ENCODE assay signal across 20 cellular contexts in the genomic region with DNA sequence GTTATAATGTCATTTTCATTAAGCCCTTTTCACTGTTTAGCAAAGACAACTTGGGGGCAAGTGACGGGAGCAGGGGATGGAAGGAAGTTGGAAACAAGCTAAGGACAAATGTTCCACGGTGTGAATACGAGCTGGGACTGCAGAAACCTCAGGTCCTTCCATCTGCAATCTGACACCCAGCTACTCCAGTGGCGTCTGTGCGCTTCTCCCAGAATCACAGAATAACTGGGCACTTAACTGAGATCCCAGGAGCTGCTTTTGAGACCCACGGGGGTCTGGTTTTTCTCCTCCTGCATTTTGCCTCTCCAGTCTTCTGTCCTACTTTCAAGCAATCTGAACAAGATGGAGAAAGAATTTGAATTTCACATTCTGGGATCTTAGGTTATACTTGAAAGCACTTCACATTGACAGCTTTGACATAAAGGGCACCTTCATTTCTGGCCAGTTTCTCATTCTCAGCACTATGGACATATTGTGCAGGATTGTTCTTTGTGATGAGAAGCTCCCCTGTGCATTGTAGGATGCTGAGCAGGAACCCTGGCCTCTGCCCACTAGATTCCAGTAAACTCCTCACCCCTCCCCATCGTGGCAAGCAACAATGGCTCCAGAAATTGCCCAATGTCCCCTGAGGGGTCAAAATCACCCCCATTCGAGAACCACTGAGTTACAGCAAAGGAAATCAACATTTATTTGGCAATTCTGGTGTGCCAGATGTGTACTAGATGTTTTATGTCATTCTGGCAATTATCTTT.
DNase-seq lines count a peak whose midpoint lies in the region; ATAC-seq, FAIRE-seq and TF ChIP-seq lines count a peak whose summit lies in the region.
"Had no signal": no experiment of that assay in that cellular context is flagged by ENCODE, and none has a peak within 500 bp of the region (broad histone marks: within the 10 kb centered on the region; RNA-seq: fewer than 3 reads in every experiment).

No MANE protein-coding gene starts in this region.

- no peak for DNase-seq in A549 (ENCODE audit: low read depth in 1 of 2, low spot score in 1 of 2)
- no peak for DNase-seq in WTC11 (ENCODE audit: low spot score)
- DNase-seq in glutamatergic neuron = peak; percentile 22
- DNase-seq in myocyte (ENCODE audit: low read depth) = peak; percentile 14
- DNase-seq in activated CD8-positive, alpha-beta memory T cell treated with anti-CD3 and anti-CD28 coated beads, Interleukin-2, amount 10 ng/mL, durations not matched to agents 7 days and 5 days = no peak
- no peak for DNase-seq in erythroblast (lab: John Stamatoyannopoulos, UW)
- no peak for DNase-seq in NCI-H345 treated with DMSO at 0.1 percent for 48 hours (lab: John Stamatoyannopoulos, UW; ENCODE audit: unreplicated experiment)
- DNase-seq: activated CD8-positive, alpha-beta T cell treated with anti-CD3 and anti-CD28 coated beads, Interleukin-2, amount 10 ng/mL, durations not matched to agents 7 days and 5 days; Caco-2; effector CD4-positive, alpha-beta T cell; GF-D8; naive B cell; NCI-H1105 treated with DMSO at 0.1 percent for 48 hours; NCI-H446 treated with DMSO at 0.1 percent for 48 hours; testis had no signal

- H3K27me3 Mint-ChIP-seq in WTC11 (ENCODE audit: low read depth) (no peaks in the 10 kb centered on the region), glutamatergic neuron (ENCODE audit: unreplicated experiment) (peaks cover 4% of the 10 kb centered on the region)
- no peaks in the 10 kb centered on the region for H3K27me3 Mint-ChIP-seq in activated CD8-positive, alpha-beta memory T cell treated with anti-CD3 and anti-CD28 coated beads, Interleukin-2, amount 10 ng/mL, durations not matched to agents 7 days and 5 days
- H3K27me3 Mint-ChIP-seq: naive B cell, progenitor cell of endocrine pancreas had no signal

- no peak overlapping the region for H3K27ac ChIP-seq in A549
- H3K27ac ChIP-seq: HL-60, KMS-11 had no signal

- TF ChIP-seq CTCF in A549 (IDR thresholded peaks at IDR 0.05) (no peak), WTC11 (IDR thresholded peaks at IDR 0.05) (no peak), glutamatergic neuron (IDR thresholded peaks at IDR 0.05; ENCODE audit: partially characterized antibody, unreplicated experiment) (no peak)

- no peak for TF ChIP-seq RAD21 in A549 (conservative IDR thresholded peaks at IDR 0.05 in 1 of 2, IDR thresholded peaks at IDR 0.05 in 1 of 2)

- H3K27ac Mint-ChIP-seq in WTC11 (no peak overlapping the region), glutamatergic neuron (ENCODE audit: unreplicated experiment) (peak overlapping the region; percentile 52)
- no peak overlapping the region for H3K27ac Mint-ChIP-seq in activated CD8-positive, alpha-beta memory T cell treated with anti-CD3 and anti-CD28 coated beads, Interleukin-2, amount 10 ng/mL, durations not matched to agents 7 days and 5 days
- H3K27ac Mint-ChIP-seq: activated CD8-positive, alpha-beta T cell treated with anti-CD3 and anti-CD28 coated beads, Interleukin-2, amount 10 ng/mL, durations not matched to agents 7 days and 5 days; naive B cell; progenitor cell of endocrine pancreas had no signal

- H3K36me3 Mint-ChIP-seq in WTC11 = no peaks in the 10 kb centered on the region
- no peaks in the 10 kb centered on the region for H3K36me3 Mint-ChIP-seq in glutamatergic neuron (ENCODE audit: unreplicated experiment)
- no peaks in the 10 kb centered on the region for H3K36me3 Mint-ChIP-seq in activated CD8-positive, alpha-beta memory T cell treated with anti-CD3 and anti-CD28 coated beads, Interleukin-2, amount 10 ng/mL, durations not matched to agents 7 days and 5 days
- H3K36me3 Mint-ChIP-seq: naive B cell had no signal

- no peak for FAIRE-seq in A549 (lab: Jason Lieb, UNC)
- FAIRE-seq: keratinocyte had no signal

- peak overlapping the region; percentile 10; the same call in 1 of the 3 replicates for H3K4me2 ChIP-seq in A549
- H3K4me2 ChIP-seq: KMS-11 had no signal

- peak in 1 of 2 experiments; percentile 30; a peak in 1 of 6 replicates for ATAC-seq in A549
- ATAC-seq in WTC11 = peak; percentile 39
- no peak for ATAC-seq in activated CD8-positive, alpha-beta memory T cell treated with anti-CD3 and anti-CD28 coated beads, Interleukin-2, amount 10 ng/mL, durations not matched to agents 7 days and 5 days
- no peak for ATAC-seq in GM21737 (IDR thresholded peaks at IDR 0.05; ENCODE audit: unreplicated experiment)
- ATAC-seq: activated CD8-positive, alpha-beta T cell treated with anti-CD3 and anti-CD28 coated beads, Interleukin-2, amount 10 ng/mL, durations not matched to agents 7 days and 5 days had no signal

- H3K4me3 ChIP-seq in A549 = no peak overlapping the region

- no peaks in the 10 kb centered on the region for H3K9me3 ChIP-seq in A549
- H3K9me3 ChIP-seq: Caco-2, testis had no signal

- CTCF ChIA-PET in A549 (lab: Yijun Ruan, JAX) (no interaction called here), WTC11 (lab: Charles Lee) (interaction anchor here (0.6 kb wide), 1 partner anchor 487 kb away, joined by 3 read pairs; no protein-coding TSS in a partner anchor)
- CTCF ChIA-PET in activated CD8-positive, alpha-beta memory T cell treated with anti-CD3 and anti-CD28 coated beads, Interleukin-2, amount 10 ng/mL, durations not matched to agents 7 days and 5 days (lab: Charles Lee) = no interaction called here

- H3K4me1 ChIP-seq in A549 = no peaks in the 10 kb centered on the region
- H3K4me1 ChIP-seq: Caco-2, testis had no signal

- 14% methylated on average over 8 of the region's 8 CpGs for WGBS in A549 (ENCODE audit: missing lambda C conversion rate)

- no peak for TF ChIP-seq EP300 in A549 (IDR thresholded peaks at IDR 0.05)

- POLR2A ChIA-PET in A549 (lab: Yijun Ruan, JAX) = no interaction called here
- POLR2A ChIA-PET in WTC11 (lab: Charles Lee) = no interaction called here

- H3K4me3 Mint-ChIP-seq in WTC11 = no peak overlapping the region
- H3K4me3 Mint-ChIP-seq in glutamatergic neuron (ENCODE audit: unreplicated experiment) = no peak overlapping the region
- no peak overlapping the region for H3K4me3 Mint-ChIP-seq in activated CD8-positive, alpha-beta memory T cell treated with anti-CD3 and anti-CD28 coated beads, Interleukin-2, amount 10 ng/mL, durations not matched to agents 7 days and 5 days
- H3K4me3 Mint-ChIP-seq: activated CD8-positive, alpha-beta T cell treated with anti-CD3 and anti-CD28 coated beads, Interleukin-2, amount 10 ng/mL, durations not matched to agents 7 days and 5 days; naive B cell had no signal

- H3K9me3 Mint-ChIP-seq in WTC11 (no peaks in the 10 kb centered on the region), glutamatergic neuron (ENCODE audit: unreplicated experiment) (no peaks in the 10 kb centered on the region)
- H3K9me3 Mint-ChIP-seq in activated CD8-positive, alpha-beta memory T cell treated with anti-CD3 and anti-CD28 coated beads, Interleukin-2, amount 10 ng/mL, durations not matched to agents 7 days and 5 days (ENCODE audit: low read depth) = no peaks in the 10 kb centered on the region
- H3K9me3 Mint-ChIP-seq: naive B cell had no signal

- H3K4me1 Mint-ChIP-seq in WTC11 (peaks cover 6% of the 10 kb centered on the region; the same call in 1 of the 2 replicates), glutamatergic neuron (ENCODE audit: low read depth, unreplicated experiment) (peaks cover 10% of the 10 kb centered on the region)
- H3K4me1 Mint-ChIP-seq in activated CD8-positive, alpha-beta memory T cell treated with anti-CD3 and anti-CD28 coated beads, Interleukin-2, amount 10 ng/mL, durations not matched to agents 7 days and 5 days = no peaks in the 10 kb centered on the region
- H3K4me1 Mint-ChIP-seq: naive B cell had no signal

- TF ChIP-seq POLR2A in A549 (IDR thresholded peaks at IDR 0.05; ENCODE audit: low read length) = no peak
- no peak for TF ChIP-seq POLR2A in erythroblast (IDR thresholded peaks at IDR 0.05; ENCODE audit: low read length)

TF ChIP-seq in A549, 52 proteins besides CTCF, POLR2A, EP300 and RAD21 (continues in another document):
- TF ChIP-seq HOXA7 (CRISPR knock-in tag; IDR thresholded peaks at IDR 0.05) (no peak), SREBF2 (IDR thresholded peaks at IDR 0.05) (no peak)
- TF ChIP-seq, protein P1, sequence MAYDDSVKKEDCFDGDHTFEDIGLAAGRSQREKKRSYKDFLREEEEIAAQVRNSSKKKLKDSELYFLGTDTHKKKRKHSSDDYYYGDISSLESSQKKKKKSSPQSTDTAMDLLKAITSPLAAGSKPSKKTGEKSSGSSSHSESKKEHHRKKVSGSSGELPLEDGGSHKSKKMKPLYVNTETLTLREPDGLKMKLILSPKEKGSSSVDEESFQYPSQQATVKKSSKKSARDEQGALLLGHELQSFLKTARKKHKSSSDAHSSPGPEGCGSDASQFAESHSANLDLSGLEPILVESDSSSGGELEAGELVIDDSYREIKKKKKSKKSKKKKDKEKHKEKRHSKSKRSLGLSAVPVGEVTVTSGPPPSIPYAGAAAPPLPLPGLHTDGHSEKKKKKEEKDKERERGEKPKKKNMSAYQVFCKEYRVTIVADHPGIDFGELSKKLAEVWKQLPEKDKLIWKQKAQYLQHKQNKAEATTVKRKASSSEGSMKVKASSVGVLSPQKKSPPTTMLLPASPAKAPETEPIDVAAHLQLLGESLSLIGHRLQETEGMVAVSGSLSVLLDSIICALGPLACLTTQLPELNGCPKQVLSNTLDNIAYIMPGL (CRISPR knock-in tag; IDR thresholded peaks at IDR 0.05; ENCODE audit: borderline replicate concordance) = no peak

TF ChIP-seq in WTC11, 78 proteins besides CTCF, POLR2A, EP300 and RAD21 (continues in another document):
- no peak for TF ChIP-seq ZNF121 (CRISPR knock-in tag; IDR thresholded peaks at IDR 0.05)
- TF ChIP-seq, protein P2, sequence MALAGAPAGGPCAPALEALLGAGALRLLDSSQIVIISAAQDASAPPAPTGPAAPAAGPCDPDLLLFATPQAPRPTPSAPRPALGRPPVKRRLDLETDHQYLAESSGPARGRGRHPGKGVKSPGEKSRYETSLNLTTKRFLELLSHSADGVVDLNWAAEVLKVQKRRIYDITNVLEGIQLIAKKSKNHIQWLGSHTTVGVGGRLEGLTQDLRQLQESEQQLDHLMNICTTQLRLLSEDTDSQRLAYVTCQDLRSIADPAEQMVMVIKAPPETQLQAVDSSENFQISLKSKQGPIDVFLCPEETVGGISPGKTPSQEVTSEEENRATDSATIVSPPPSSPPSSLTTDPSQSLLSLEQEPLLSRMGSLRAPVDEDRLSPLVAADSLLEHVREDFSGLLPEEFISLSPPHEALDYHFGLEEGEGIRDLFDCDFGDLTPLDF (CRISPR knock-in tag; IDR thresholded peaks at IDR 0.05) = no peak
- TF ChIP-seq NFE2L1 (CRISPR knock-in tag; IDR thresholded peaks at IDR 0.05) = no peak
- TF ChIP-seq SOX15 (CRISPR knock-in tag; IDR thresholded peaks at IDR 0.05) = no peak
- TF ChIP-seq GRHL2 (CRISPR knock-in tag; IDR thresholded peaks at IDR 0.05; ENCODE audit: insufficient replicate concordance, severe bottlenecking) = no peak
- TF ChIP-seq JAZF1 (CRISPR knock-in tag; IDR thresholded peaks at IDR 0.05) = no peak
- TF ChIP-seq ATF1 (CRISPR knock-in tag; IDR thresholded peaks at IDR 0.05) = no peak
- no peak for TF ChIP-seq TP53 (CRISPR knock-in tag; IDR thresholded peaks at IDR 0.05)

Comparison
In these comparisons a context has a peak if more than half of its experiments do, and no peak if none do; other contexts are left out.
1. DNase-seq: peak in glutamatergic neuron (single experiment) and myocyte (single experiment); none in A549 (0 of 2), WTC11 (single experiment), activated CD8-positive, alpha-beta memory T cell treated with anti-CD3 and anti-CD28 coated beads, Interleukin-2, amount 10 ng/mL, durations not matched to agents 7 days and 5 days (single experiment), erythroblast (0 of 2) and NCI-H345 treated with DMSO at 0.1 percent for 48 hours (single experiment).